Comparison of ENCODE assay signal across 23 cellular contexts in genomic region chr18:48889981-48890735, GRCh38.
DNase-seq lines count a peak whose midpoint lies in the region; ATAC-seq and TF ChIP-seq lines count a peak whose summit lies in the region.
"Had no signal": no experiment of that assay in that cellular context is flagged by ENCODE, and none has a peak within 500 bp of the region (broad histone marks: within the 10 kb centered on the region; RNA-seq: fewer than 3 reads in every experiment).

No MANE protein-coding gene starts in this region.

- H3K36me3 ChIP-seq in adrenal gland (replicated peaks in 1 of 2): no peaks in the 10 kb centered on the region
- H3K36me3 ChIP-seq: gastrocnemius medialis had no signal

- H3K27ac Mint-ChIP-seq in T-helper 17 cell (peak overlapping the region; percentile 59), endothelial cell (ENCODE audit: unreplicated experiment) (peak overlapping the region; percentile 24)
- H3K27ac Mint-ChIP-seq: activated CD4-positive, alpha-beta memory T cell treated with anti-CD3 and anti-CD28 coated beads, Interleukin-2, amount 10 ng/mL, durations not matched to agents 7 days and 5 days; activated naive CD4-positive, alpha-beta T cell treated with anti-CD3 and anti-CD28 coated beads, Interleukin-2, amount 50 U/mL, for 24 hours had no signal

- 94 to 98% (median 97%) methylated on average over 12 to 13 of the region's 13 CpGs for WGBS in adrenal gland, 4 donors

- intact Hi-C loops in adrenal gland (cut with DNase I): no loop called here

- H3K4me1 ChIP-seq in adrenal gland (replicated peaks in 1 of 2): peaks cover 6 to 7% of the 10 kb centered on the region in 2 donors
- H3K4me1 ChIP-seq: parathyroid adenoma had no signal

- H3K4me3 Mint-ChIP-seq in T-helper 17 cell (no peak overlapping the region), endothelial cell (ENCODE audit: unreplicated experiment) (no peak overlapping the region)
- H3K4me3 Mint-ChIP-seq: activated CD4-positive, alpha-beta memory T cell treated with anti-CD3 and anti-CD28 coated beads, Interleukin-2, amount 10 ng/mL, durations not matched to agents 7 days and 5 days; activated naive CD4-positive, alpha-beta T cell treated with anti-CD3 and anti-CD28 coated beads, Interleukin-2, amount 50 U/mL, for 24 hours; naive B cell had no signal

- TF ChIP-seq POLR2A in adrenal gland (IDR thresholded peaks at IDR 0.05): no peak

- H3K9me3 ChIP-seq in T-helper 17 cell (ENCODE audit: control insufficient read depth, low read length, poor library complexity, severe bottlenecking) (no peaks in the 10 kb centered on the region), adrenal gland (replicated peaks in 1 of 3) (no peaks in the 10 kb centered on the region)
- H3K9me3 ChIP-seq: gastrocnemius medialis, SK-N-SH had no signal

- peak overlapping the region in 1 of 5 donors; percentile 7 for H3K27ac ChIP-seq in adrenal gland
- H3K27ac ChIP-seq: gastrocnemius medialis, parathyroid adenoma, skin epidermis had no signal

- H3K9me3 Mint-ChIP-seq in endothelial cell (ENCODE audit: unreplicated experiment): no peaks in the 10 kb centered on the region
- H3K9me3 Mint-ChIP-seq: activated CD4-positive, alpha-beta memory T cell treated with anti-CD3 and anti-CD28 coated beads, Interleukin-2, amount 10 ng/mL, durations not matched to agents 7 days and 5 days; activated naive CD4-positive, alpha-beta T cell treated with anti-CD3 and anti-CD28 coated beads, Interleukin-2, amount 50 U/mL, for 24 hours had no signal

- no peaks in the 10 kb centered on the region for H3K36me3 Mint-ChIP-seq in T-helper 17 cell (ENCODE audit: low read depth)
- H3K36me3 Mint-ChIP-seq in endothelial cell (ENCODE audit: low read depth, unreplicated experiment): no peaks in the 10 kb centered on the region
- H3K36me3 Mint-ChIP-seq: activated naive CD4-positive, alpha-beta T cell treated with anti-CD3 and anti-CD28 coated beads, Interleukin-2, amount 50 U/mL, for 24 hours; naive B cell had no signal

- H3K27me3 Mint-ChIP-seq in T-helper 17 cell (no peaks in the 10 kb centered on the region), endothelial cell (ENCODE audit: unreplicated experiment) (peaks cover 4% of the 10 kb centered on the region)
- H3K27me3 Mint-ChIP-seq: activated CD4-positive, alpha-beta memory T cell treated with anti-CD3 and anti-CD28 coated beads, Interleukin-2, amount 10 ng/mL, durations not matched to agents 7 days and 5 days; activated naive CD4-positive, alpha-beta T cell treated with anti-CD3 and anti-CD28 coated beads, Interleukin-2, amount 50 U/mL, for 24 hours had no signal

- TF ChIP-seq CTCF in endothelial cell (IDR thresholded peaks at IDR 0.05; ENCODE audit: unreplicated experiment): no peak
- no peak for TF ChIP-seq CTCF in adrenal gland (IDR thresholded peaks at IDR 0.05)

- H3K4me3 ChIP-seq in adrenal gland: no peak overlapping the region
- H3K4me3 ChIP-seq: gastrocnemius medialis, lung, skin epidermis had no signal

- H3K4me1 Mint-ChIP-seq in T-helper 17 cell (peaks cover 12% of the 10 kb centered on the region), endothelial cell (ENCODE audit: unreplicated experiment) (peaks cover 23% of the 10 kb centered on the region)
- H3K4me1 Mint-ChIP-seq: activated CD4-positive, alpha-beta memory T cell treated with anti-CD3 and anti-CD28 coated beads, Interleukin-2, amount 10 ng/mL, durations not matched to agents 7 days and 5 days; activated naive CD4-positive, alpha-beta T cell treated with anti-CD3 and anti-CD28 coated beads, Interleukin-2, amount 50 U/mL, for 24 hours had no signal

- ATAC-seq in T-helper 17 cell (no peak), GM21447 (IDR thresholded peaks at IDR 0.05; ENCODE audit: unreplicated experiment) (no peak)
- ATAC-seq: esophagus mucosa had no signal

- peak; percentile 64 for DNase-seq in Ammon's horn (ENCODE audit: low spot score)
- no peak for DNase-seq in T-helper 17 cell
- DNase-seq in endothelial cell (ENCODE audit: low spot score): no peak
- DNase-seq in retina: peak; percentile 50
- DNase-seq in HuH-7.5 (ENCODE audit: low spot score): no peak
- no peak for DNase-seq in cerebellum (ENCODE audit: low spot score)
- no peak for DNase-seq in adrenal gland
- DNase-seq: ACHN; activated CD4-positive, alpha-beta memory T cell treated with anti-CD3 and anti-CD28 coated beads, Interleukin-2, amount 10 ng/mL, durations not matched to agents 7 days and 5 days; activated T-cell treated with anti-CD3 and anti-CD28 coated beads, Interleukin-2, amount 50 U/mL, for 1 hour; naive B cell; NCI-H1417 treated with DMSO at 0.1 percent for 48 hours; NCI-H524 treated with DMSO at 0.1 percent for 48 hours; stimulated activated CD4-positive, alpha-beta T cell treated with anti-CD3 and anti-CD28 coated beads, Interleukin-2, amount 100 ng/mL, for 48 hours; T-helper 9 cell had no signal

- H3K27me3 ChIP-seq in adrenal gland: no peaks in the 10 kb centered on the region
- H3K27me3 ChIP-seq: gastrocnemius medialis had no signal

Comparison
In these comparisons a context has a peak if more than half of its experiments do, and no peak if none do; other contexts are left out.
1. DNase-seq: peak in Ammon's horn (single experiment) and retina (single experiment); none in T-helper 17 cell (0 of 3), endothelial cell (single experiment), HuH-7.5 (single experiment), cerebellum (single experiment) and adrenal gland (0 of 7).